ENCODE assay signal across 8 cellular contexts in genomic region chr7:149239345-149240143, GRCh38. TPM values are rescaled to one million over a fixed set of nuclear protein-coding genes. Genes with fewer than 3 reads are reported as not detected.
DNase-seq lines count a peak whose midpoint lies in the region; ATAC-seq and TF ChIP-seq lines count a peak whose summit lies in the region.

TSS of gene ZNF212 (plus strand) at chr7:149239651. CDS start at chr7:149239779, 128 bp downstream.

- H3K4me1 Mint-ChIP-seq in activated CD8-positive, alpha-beta memory T cell treated with anti-CD3 and anti-CD28 coated beads, Interleukin-2, amount 10 ng/mL, durations not matched to agents 7 days and 5 days = peaks cover 25% of the 10 kb centered on the region
- H3K4me1 Mint-ChIP-seq in endothelial cell (ENCODE audit: unreplicated experiment) = peaks cover 13% of the 10 kb centered on the region

- no peaks in the 10 kb centered on the region for H3K9me3 Mint-ChIP-seq in activated CD8-positive, alpha-beta memory T cell treated with anti-CD3 and anti-CD28 coated beads, Interleukin-2, amount 10 ng/mL, durations not matched to agents 7 days and 5 days (ENCODE audit: low read depth)
- H3K9me3 Mint-ChIP-seq in endothelial cell (ENCODE audit: unreplicated experiment) = no peaks in the 10 kb centered on the region

- peak within 1 kb of the TSS; percentile 97 for H3K4me3 Mint-ChIP-seq in activated CD8-positive, alpha-beta memory T cell treated with anti-CD3 and anti-CD28 coated beads, Interleukin-2, amount 10 ng/mL, durations not matched to agents 7 days and 5 days
- H3K4me3 Mint-ChIP-seq in endothelial cell (ENCODE audit: unreplicated experiment) = peak within 1 kb of the TSS; percentile 99

- CTCF ChIA-PET in activated CD8-positive, alpha-beta memory T cell treated with anti-CD3 and anti-CD28 coated beads, Interleukin-2, amount 10 ng/mL, durations not matched to agents 7 days and 5 days (lab: Charles Lee) = interaction anchor here (0.8 to 2.5 kb wide), 8 partner anchors 10 to 93 kb away, joined by 3 to 13 read pairs (median 3); partner anchors contain the start of genes ZNF282, ZNF398 and ZNF783

- H3K27me3 ChIP-seq in HUES6 (ENCODE audit: control insufficient read depth, insufficient read depth, low read length) (peaks cover 15% of the 10 kb centered on the region; the same call in 1 of the 2 replicates), NT2/D1 (ENCODE audit: insufficient read depth, insufficient read length) (peaks cover 9% of the 10 kb centered on the region)

- no peaks in the 10 kb centered on the region for H3K36me3 ChIP-seq in HUES6 (ENCODE audit: control insufficient read depth, insufficient read depth, low read length)
- H3K36me3 ChIP-seq in NT2/D1 (ENCODE audit: insufficient read depth, insufficient read length, low read length) = no peaks in the 10 kb centered on the region

- no peaks in the 10 kb centered on the region for H3K27me3 Mint-ChIP-seq in activated CD8-positive, alpha-beta memory T cell treated with anti-CD3 and anti-CD28 coated beads, Interleukin-2, amount 10 ng/mL, durations not matched to agents 7 days and 5 days
- peaks cover 1% of the 10 kb centered on the region for H3K27me3 Mint-ChIP-seq in endothelial cell (ENCODE audit: unreplicated experiment)

- H3K9ac ChIP-seq in HUES6 (ENCODE audit: low read length) = peak within 1 kb of the TSS; percentile 93
- peak within 1 kb of the TSS; percentile 91 for H3K9ac ChIP-seq in NT2/D1 (ENCODE audit: insufficient read length, low read depth)

- peak within 1 kb of the TSS; percentile 88 for H3K27ac Mint-ChIP-seq in activated CD8-positive, alpha-beta memory T cell treated with anti-CD3 and anti-CD28 coated beads, Interleukin-2, amount 10 ng/mL, durations not matched to agents 7 days and 5 days
- H3K27ac Mint-ChIP-seq in endothelial cell (ENCODE audit: unreplicated experiment) = peak within 1 kb of the TSS; percentile 84

- H3K27ac ChIP-seq in HUES6 (ENCODE audit: low read depth, low read length) = peak within 1 kb of the TSS; percentile 82

- ATAC-seq in GM21390 (IDR thresholded peaks at IDR 0.05; ENCODE audit: unreplicated experiment) = peak; percentile 100
- peak; percentile 100 for ATAC-seq in activated CD8-positive, alpha-beta memory T cell treated with anti-CD3 and anti-CD28 coated beads, Interleukin-2, amount 10 ng/mL, durations not matched to agents 7 days and 5 days

- H3K36me3 Mint-ChIP-seq in activated CD8-positive, alpha-beta memory T cell treated with anti-CD3 and anti-CD28 coated beads, Interleukin-2, amount 10 ng/mL, durations not matched to agents 7 days and 5 days = peaks cover 11% of the 10 kb centered on the region
- peaks cover 11% of the 10 kb centered on the region for H3K36me3 Mint-ChIP-seq in endothelial cell (ENCODE audit: low read depth, unreplicated experiment)

- peak within 1 kb of the TSS; percentile 99 for H3K4me3 ChIP-seq in HUES6 (ENCODE audit: low read depth, low read length)
- peak within 1 kb of the TSS; percentile 90 for H3K4me3 ChIP-seq in NT2/D1 (ENCODE audit: insufficient read length, low read depth)

- H3K9me3 ChIP-seq in HUES6 (ENCODE audit: control insufficient read depth, insufficient read depth, low read depth, low read length) = peaks cover 3% of the 10 kb centered on the region; the same call in 1 of the 2 replicates
- no peaks in the 10 kb centered on the region for H3K9me3 ChIP-seq in NT2/D1 (ENCODE audit: insufficient read depth, low read length)

- peak; percentile 61 for TF ChIP-seq CTCF in endothelial cell (IDR thresholded peaks at IDR 0.05; ENCODE audit: unreplicated experiment)

- peak; percentile 98 for DNase-seq in D341Med (ENCODE audit: low spot score)
- DNase-seq in NT2/D1 (ENCODE audit: low read depth, low spot score) = peak; percentile 90
- DNase-seq in activated CD8-positive, alpha-beta memory T cell treated with anti-CD3 and anti-CD28 coated beads, Interleukin-2, amount 10 ng/mL, durations not matched to agents 7 days and 5 days = peak; percentile 92
- DNase-seq in endothelial cell (ENCODE audit: low spot score) = peak; percentile 94
- peak; percentile 65 for DNase-seq in middle frontal gyrus (ENCODE audit: extremely low spot score, low spot score)
- DNase-seq in stimulated activated CD8-positive, alpha-beta memory T cell treated with anti-CD3 and anti-CD28 coated beads, Interleukin-2, amount 100 ng/mL, for 48 hours (ENCODE audit: low read depth in 2 of 2) = peak; percentile 81 to 84

- H3K4me1 ChIP-seq in HUES6 (ENCODE audit: control insufficient read depth, insufficient read depth, low read length) (peaks cover 8% of the 10 kb centered on the region; the same call in 1 of the 2 replicates), NT2/D1 (ENCODE audit: insufficient read depth, insufficient read length) (no peaks in the 10 kb centered on the region)

RNA-seq across cellular contexts. Expression of gene ZNF212, which starts in this region (rescaled TPM):
- 10 to 100 TPM; 12.8 to 14.2 TPM for total RNA-seq in activated CD8-positive, alpha-beta memory T cell treated with anti-CD3 and anti-CD28 coated beads, Interleukin-2, amount 10 ng/mL, durations not matched to agents 7 days and 5 days
- 12.8 TPM for total RNA-seq in endothelial cell (ENCODE audit: unreplicated experiment)

Comparison
In these comparisons a context has a peak if more than half of its experiments do, and no peak if none do; other contexts are left out.
1. Peak in every context shown above with its lines: DNase-seq, ATAC-seq, H3K4me3 ChIP-seq and H3K27ac ChIP-seq.